Comparison of ENCODE assay signal across 8 cellular contexts in the genomic region with DNA sequence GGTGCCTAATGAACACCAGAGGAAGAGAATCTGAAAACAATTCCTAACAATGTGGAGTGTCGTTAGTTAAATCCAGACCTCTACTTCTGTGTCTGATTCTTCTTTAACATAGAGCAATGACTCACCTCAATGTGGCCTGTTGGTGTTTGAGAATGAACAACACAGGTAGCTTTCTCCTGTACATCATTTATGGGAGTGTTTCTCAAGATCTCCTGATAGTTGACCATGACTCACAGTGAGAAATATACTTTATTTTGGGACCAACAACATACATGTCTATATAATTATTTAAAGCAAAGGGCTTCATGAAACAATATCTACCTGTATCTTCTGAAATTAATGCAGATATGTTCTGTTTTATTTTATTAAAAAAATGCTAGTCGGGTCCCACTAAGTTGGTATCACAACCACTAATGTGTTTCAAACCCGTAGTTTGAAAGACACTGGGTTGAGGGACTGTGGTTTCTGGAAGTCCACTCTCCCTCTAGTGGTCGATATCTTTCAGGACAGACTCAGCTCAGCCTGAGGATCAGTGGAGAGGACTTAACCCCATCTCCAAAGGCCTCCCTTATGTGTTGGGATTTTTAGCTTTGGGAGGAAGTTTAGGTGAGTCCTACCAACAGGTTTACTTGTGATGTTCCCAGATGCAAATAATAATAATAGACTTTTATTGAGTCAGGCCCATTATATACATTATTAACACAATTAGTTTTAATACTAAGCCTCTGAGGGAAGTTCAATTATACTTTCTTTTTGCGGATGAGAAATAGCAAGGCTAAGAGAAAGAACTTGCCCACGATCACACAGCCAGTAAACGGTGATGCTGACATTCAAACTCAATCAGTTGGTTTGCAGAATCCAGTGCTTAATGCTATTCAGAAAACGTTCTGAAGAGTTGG.
DNase-seq lines count a peak whose midpoint lies in the region; ATAC-seq and TF ChIP-seq lines count a peak whose summit lies in the region.

No MANE protein-coding gene starts in this region.

- 62% methylated on average over 8 of the region's 8 CpGs for WGBS in esophagus muscularis mucosa

- intact Hi-C loops in esophagus muscularis mucosa (cut with DNase I) = no loop called here

- H3K9me3 ChIP-seq in esophagus muscularis mucosa (no peaks in the 10 kb centered on the region), muscle layer of colon (ENCODE audit: low read length) (no peaks in the 10 kb centered on the region)

- H3K27me3 ChIP-seq in esophagus muscularis mucosa (no peaks in the 10 kb centered on the region), muscle layer of colon (ENCODE audit: control insufficient read depth in 1 of 2, insufficient read depth in 2 of 2, low read length in 2 of 2) (no peaks in the 10 kb centered on the region)

- no peak for TF ChIP-seq EP300 in esophagus muscularis mucosa (IDR thresholded peaks at IDR 0.05)

- ATAC-seq in GM21390 (IDR thresholded peaks at IDR 0.05; ENCODE audit: unreplicated experiment) = peak; percentile 83

- TF ChIP-seq CTCF in esophagus muscularis mucosa (IDR thresholded peaks at IDR 0.05) = peak; percentile 73 to 80 (median 74)

- no peak for TF ChIP-seq POLR2A in esophagus muscularis mucosa (IDR thresholded peaks at IDR 0.05; ENCODE audit: low read depth)

- DNase-seq in SIG-M5 treated with dmso at 0.1 percent for 504 hours (lab: John Stamatoyannopoulos, UW; ENCODE audit: unreplicated experiment) = peak; percentile 51
- DNase-seq in SIG-M5 (lab: John Stamatoyannopoulos, UW) = no peak
- peak; percentile 81 for DNase-seq in HuH-7.5 (ENCODE audit: low spot score)
- peak; percentile 8 for DNase-seq in SKM-1 (lab: John Stamatoyannopoulos, UW; ENCODE audit: unreplicated experiment)
- no peak for DNase-seq in esophagus muscularis mucosa (ENCODE audit: extremely low spot score)
- no peak for DNase-seq in KG1 (lab: John Stamatoyannopoulos, UW)

- no peaks in the 10 kb centered on the region for H3K36me3 ChIP-seq in esophagus muscularis mucosa
- H3K36me3 ChIP-seq in muscle layer of colon (ENCODE audit: insufficient read depth, low read length) = no peaks in the 10 kb centered on the region

- H3K4me3 ChIP-seq in esophagus muscularis mucosa (no peak overlapping the region), muscle layer of colon (ENCODE audit: low read depth in 1 of 2, low read length in 2 of 2) (no peak overlapping the region)

- H3K27ac ChIP-seq in esophagus muscularis mucosa (replicated peaks in 1 of 4) (peak overlapping the region; percentile 63 to 97 (median 96)), muscle layer of colon (ENCODE audit: low read depth, low read length) (peak overlapping the region; percentile 59)

- peak overlapping the region; percentile 22 for H3K9ac ChIP-seq in muscle layer of colon (ENCODE audit: low read length)

- peaks cover 75 to 96% (median 89%) of the 10 kb centered on the region in 4 donors for H3K4me1 ChIP-seq in esophagus muscularis mucosa
- peaks cover 63% of the 10 kb centered on the region for H3K4me1 ChIP-seq in muscle layer of colon (ENCODE audit: insufficient read depth, low read length)

Comparison
In these comparisons a context has a peak if more than half of its experiments do, and no peak if none do; other contexts are left out.
1. DNase-seq: peak in SIG-M5 treated with dmso at 0.1 percent for 504 hours (single experiment), HuH-7.5 (single experiment) and SKM-1 (single experiment); none in SIG-M5 (single experiment), esophagus muscularis mucosa (single experiment) and KG1 (single experiment).